ENCODE assay signal across 24 cellular contexts in the genomic region with DNA sequence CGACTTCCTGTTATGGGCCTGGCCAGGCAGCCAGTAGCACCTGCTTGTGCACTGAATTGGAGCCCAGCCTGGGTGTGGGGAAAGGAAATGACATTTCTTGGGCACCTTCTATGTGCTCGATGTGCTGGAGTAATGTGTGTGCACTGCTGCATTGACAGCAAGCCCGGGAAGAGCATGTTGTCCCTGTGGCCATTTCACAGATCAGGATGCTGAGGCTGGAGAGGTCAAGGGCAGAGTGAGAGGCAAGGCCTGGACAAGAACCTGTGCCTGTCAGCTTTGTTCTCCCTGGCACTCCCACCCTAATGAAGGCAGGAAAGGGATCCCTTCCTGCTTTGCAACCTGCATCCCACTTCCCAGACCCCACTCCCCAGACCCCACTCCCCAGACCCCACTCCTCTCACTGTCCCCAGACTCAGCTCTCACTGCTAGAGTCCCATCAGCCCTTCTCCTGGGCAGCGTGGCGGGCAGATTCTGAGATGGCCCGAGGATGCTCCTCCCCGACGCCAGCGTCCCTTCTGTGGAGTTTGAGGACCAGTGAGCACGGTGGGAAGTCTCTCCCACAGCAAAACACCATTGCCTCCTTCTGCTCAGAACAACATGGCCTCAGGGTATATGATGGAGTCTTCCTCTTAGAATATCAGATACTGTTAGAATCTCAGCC. TPM values are rescaled to one million over a fixed set of nuclear protein-coding genes. Genes with fewer than 3 reads are reported as not detected.
"Had no signal": no experiment of that assay in that cellular context is flagged by ENCODE, and none has a peak within 500 bp of the region (broad histone marks: within the 10 kb centered on the region; RNA-seq: fewer than 3 reads in every experiment).

No MANE protein-coding gene starts in this region.

- H3K27me3 ChIP-seq: colonic mucosa, testis had no signal

- H3K4me1 ChIP-seq: colonic mucosa, left lung, parathyroid adenoma, testis had no signal

- H3K9me3 ChIP-seq: colonic mucosa, left lung, mucosa of descending colon, neutrophil, testis had no signal

- H3K36me3 Mint-ChIP-seq: activated CD8-positive, alpha-beta memory T cell treated with anti-CD3 and anti-CD28 coated beads, Interleukin-2, amount 10 ng/mL, durations not matched to agents 7 days and 5 days; activated naive CD8-positive, alpha-beta T cell; brain; stimulated activated memory B cell treated with anti-CD40 and anti-IgM and Interleukin-4, amounts not matched to agents 10 μg/mL and 1 μg/mL and 100 μg/mL, for 72 hours had no signal

- H3K36me3 ChIP-seq: colonic mucosa, left lung, neutrophil had no signal

- H3K9ac ChIP-seq: parathyroid adenoma had no signal

- H3K9me3 Mint-ChIP-seq: activated CD4-positive, alpha-beta memory T cell treated with anti-CD3 and anti-CD28 coated beads, Interleukin-2, amount 10 ng/mL, durations not matched to agents 7 days and 5 days; activated T-helper 2 cell treated with anti-CD3 and anti-CD28 coated beads, Interferon-gamma antibody, Interleukin-2, Interleukin-4, amounts not matched to agents 10 μg/mL and 5 μg/mL and 100 μg/mL, durations not matched to agents 14 hours and 24 hours and 36 hours; naive B cell; stimulated activated memory B cell treated with anti-CD40 and anti-IgM and Interleukin-4, amounts not matched to agents 10 μg/mL and 1 μg/mL and 100 μg/mL, for 72 hours had no signal

- H3K4me1 Mint-ChIP-seq: activated CD8-positive, alpha-beta memory T cell treated with anti-CD3 and anti-CD28 coated beads, Interleukin-2, amount 10 ng/mL, durations not matched to agents 7 days and 5 days; brain had no signal

- H3K4me3 Mint-ChIP-seq: activated CD4-positive, alpha-beta memory T cell treated with anti-CD3 and anti-CD28 coated beads, Interleukin-2, amount 10 ng/mL, durations not matched to agents 7 days and 5 days; activated CD8-positive, alpha-beta memory T cell treated with anti-CD3 and anti-CD28 coated beads, Interleukin-2, amount 10 ng/mL, durations not matched to agents 7 days and 5 days; activated naive CD8-positive, alpha-beta T cell; brain; naive B cell; stimulated activated memory B cell treated with anti-CD40 and anti-IgM and Interleukin-4, amounts not matched to agents 10 μg/mL and 1 μg/mL and 100 μg/mL, for 72 hours had no signal

- DNase-seq: activated CD4-positive, alpha-beta memory T cell treated with anti-CD3 and anti-CD28 coated beads, Interleukin-2, amount 10 ng/mL, durations not matched to agents 7 days and 5 days; activated CD4-positive, alpha-beta T cell treated with anti-CD3 and anti-CD28 coated beads for 4 hours; activated CD8-positive, alpha-beta memory T cell treated with anti-CD3 and anti-CD28 coated beads, Interleukin-2, amount 10 ng/mL, durations not matched to agents 7 days and 5 days; amygdala; central memory CD4-positive, alpha-beta T cell; colonic mucosa; kidney; mammary epithelial cell; naive B cell; stimulated activated CD4-positive, alpha-beta T cell treated with anti-CD3 and anti-CD28 coated beads, Interleukin-4, amount 100 ng/mL, for 4 hours; T-helper 2 cell; testis had no signal

- H3K27ac ChIP-seq: colonic mucosa, left lung, neutrophil, parathyroid adenoma, testis, VCaP had no signal

- H3K27ac Mint-ChIP-seq: activated CD4-positive, alpha-beta memory T cell treated with anti-CD3 and anti-CD28 coated beads, Interleukin-2, amount 10 ng/mL, durations not matched to agents 7 days and 5 days; activated CD8-positive, alpha-beta memory T cell treated with anti-CD3 and anti-CD28 coated beads, Interleukin-2, amount 10 ng/mL, durations not matched to agents 7 days and 5 days; activated naive CD8-positive, alpha-beta T cell; activated T-helper 2 cell treated with anti-CD3 and anti-CD28 coated beads, Interferon-gamma antibody, Interleukin-2, Interleukin-4, amounts not matched to agents 10 μg/mL and 5 μg/mL and 100 μg/mL, durations not matched to agents 14 hours and 24 hours and 36 hours; brain; stimulated activated memory B cell treated with anti-CD40 and anti-IgM and Interleukin-4, amounts not matched to agents 10 μg/mL and 1 μg/mL and 100 μg/mL, for 72 hours had no signal

- H3K4me3 ChIP-seq: colonic mucosa, left lung, mucosa of descending colon, testis had no signal

RNA-seq across cellular contexts. Expression of a gene that starts 49.6 kb away (rescaled TPM):
- total RNA-seq: activated CD8-positive, alpha-beta memory T cell treated with anti-CD3 and anti-CD28 coated beads, Interleukin-2, amount 10 ng/mL, durations not matched to agents 7 days and 5 days; colonic mucosa; frontal cortex; kidney; left lung; mammary epithelial cell; sciatic nerve; ureter had no signal
